9 cellular contexts compared by ENCODE assay signal in the genomic region with DNA sequence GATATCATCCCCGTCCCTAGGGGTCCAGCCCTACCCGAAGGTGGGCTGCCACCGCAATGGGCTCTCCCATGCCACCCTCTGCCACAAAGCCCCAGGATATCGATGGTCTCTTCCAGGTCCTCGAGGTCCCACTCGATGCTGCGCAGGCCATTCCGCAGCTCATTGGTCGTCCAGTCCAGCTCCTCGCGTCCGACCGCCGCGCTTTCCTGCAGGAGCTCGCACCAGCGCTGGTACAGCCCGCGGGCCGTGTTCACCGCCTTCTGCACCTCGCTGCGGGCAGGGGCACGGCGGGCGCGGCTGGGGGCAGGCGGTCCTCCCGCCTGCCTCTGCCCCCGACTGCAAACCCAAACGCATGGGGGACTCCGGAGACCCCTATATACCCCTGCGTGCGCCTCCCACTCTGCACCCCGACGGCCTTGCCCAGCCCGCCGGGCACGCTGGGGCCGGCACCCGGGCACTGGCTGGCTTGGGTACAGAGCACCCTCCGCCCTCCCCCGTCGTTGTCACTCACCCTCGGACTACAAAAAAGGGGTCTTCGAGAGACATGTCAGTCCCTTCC. TPM values are rescaled to one million over a fixed set of nuclear protein-coding genes. Genes with fewer than 3 reads are reported as not detected.
DNase-seq lines count a peak whose midpoint lies in the region; ATAC-seq, FAIRE-seq and TF ChIP-seq lines count a peak whose summit lies in the region.
"Had no signal": no experiment of that assay in that cellular context is flagged by ENCODE, and none has a peak within 500 bp of the region (broad histone marks: within the 10 kb centered on the region; RNA-seq: fewer than 3 reads in every experiment).

No MANE protein-coding gene starts in this region.

- H3K4me1 Mint-ChIP-seq in T-helper 17 cell (peaks cover 40% of the 10 kb centered on the region), naive B cell (peaks cover 32 to 55% (median 36%) of the 10 kb centered on the region in 3 donors)

- H3K27me3 ChIP-seq in endothelial cell of umbilical vein (ENCODE audit: control insufficient read depth in 2 of 2, insufficient read depth in 2 of 2, low read length in 2 of 2): no peaks in the 10 kb centered on the region

- peaks cover 8% of the 10 kb centered on the region for H3K36me3 Mint-ChIP-seq in T-helper 17 cell (ENCODE audit: low read depth)
- peaks cover 11 to 22% of the 10 kb centered on the region in 2 donors for H3K36me3 Mint-ChIP-seq in naive B cell

- H3K4me3 ChIP-seq in endothelial cell of umbilical vein (replicated peaks in 1 of 3; ENCODE audit: insufficient read depth in 1 of 3, low read depth in 1 of 3, low read length in 3 of 3): peak overlapping the region; percentile 50 to 97 (median 69)

- peak; percentile 1 for ATAC-seq in T-helper 17 cell
- peak in 1 of 2 donors; percentile 0 for ATAC-seq in naive B cell (ENCODE audit: low read depth in 2 of 2)
- no peak for ATAC-seq in GM21423 (IDR thresholded peaks at IDR 0.05; ENCODE audit: unreplicated experiment)

- peak overlapping the region; percentile 93 for H3K4me3 Mint-ChIP-seq in T-helper 17 cell
- peak overlapping the region; percentile 89 to 99 (median 98) for H3K4me3 Mint-ChIP-seq in naive B cell

- TF ChIP-seq POLR2A in endothelial cell of umbilical vein (IDR thresholded peaks at IDR 0.05; ENCODE audit: low read depth, low read length): no peak

- peaks cover under 1 to 2% of the 10 kb centered on the region in 2 experiments for H3K36me3 ChIP-seq in endothelial cell of umbilical vein (ENCODE audit: control insufficient read depth in 2 of 2, extremely low read depth in 1 of 2, insufficient read depth in 2 of 2, low read length in 2 of 2)

- no TSS peak for BruUV-seq in endothelial cell of umbilical vein (replicated peaks; lab: Mats Ljungman, UMichigan)

- H3K79me2 ChIP-seq in endothelial cell of umbilical vein (ENCODE audit: control insufficient read depth, insufficient read depth, low read length): peaks cover 37% of the 10 kb centered on the region

- no peak for TF ChIP-seq CTCF in endothelial cell of umbilical vein (IDR thresholded peaks at IDR 0.05; ENCODE audit: extremely low read depth in 1 of 2, insufficient read depth in 1 of 2, low read depth in 1 of 2, low read length in 2 of 2)

- H3K27ac Mint-ChIP-seq in T-helper 17 cell (peak overlapping the region; percentile 97), naive B cell (peak overlapping the region in 5 of 6 donors; percentile 99 to 100 (median 100))

- POLR2A ChIA-PET in endothelial cell of umbilical vein (lab: Charles Lee): interaction anchor here (0.7 to 1.3 kb wide), 3 partner anchors 32 to 358 kb away, joined by 3 to 9 read pairs (median 3); partner anchors contain the start of genes JUNB and NACC1

- no peak for FAIRE-seq in endothelial cell of umbilical vein (lab: Jason Lieb, UNC)
- FAIRE-seq: endometrium had no signal

- CTCF ChIA-PET in endothelial cell of umbilical vein (lab: Charles Lee): interaction anchor here (0.7 to 2.3 kb wide), 14 partner anchors 12 to 302 kb away, joined by 3 to 22 read pairs (median 4); partner anchors contain the start of gene NACC1

- peak overlapping the region; percentile 12 for H3K4me2 ChIP-seq in endothelial cell of umbilical vein (ENCODE audit: insufficient read depth, low read length)

- H3K9me3 ChIP-seq in T-helper 17 cell (ENCODE audit: control insufficient read depth, low read length, poor library complexity, severe bottlenecking): peaks cover 4% of the 10 kb centered on the region
- H3K9me3 ChIP-seq in endothelial cell of umbilical vein (replicated peaks; ENCODE audit: control insufficient read depth, insufficient read depth, low read length): no peaks in the 10 kb centered on the region

- peak overlapping the region; percentile 90 for H3K27ac ChIP-seq in endothelial cell of umbilical vein (ENCODE audit: insufficient read depth, low read depth, low read length)

- peak; percentile 56 for DNase-seq in NCI-H2107 treated with DMSO at 0.1 percent for 48 hours (lab: John Stamatoyannopoulos, UW; ENCODE audit: unreplicated experiment)
- no peak for DNase-seq in NCI-H2107 (lab: John Stamatoyannopoulos, UW)
- peak in 41 of 76 experiments; percentile 20 to 94 (median 48) for DNase-seq in HUDEP-2 (lab: John Stamatoyannopoulos, UW; ENCODE audit: unreplicated experiment in 76 of 76)
- DNase-seq in T-helper 17 cell: no peak
- DNase-seq in endothelial cell of umbilical vein (ENCODE audit: low read depth, low spot score): peak; percentile 61
- peak; percentile 28 for DNase-seq in naive B cell
- DNase-seq in NCI-H1048 (lab: John Stamatoyannopoulos, UW): no peak

- H3K9me1 ChIP-seq in endothelial cell of umbilical vein (replicated peaks; ENCODE audit: control insufficient read depth, extremely low read depth, insufficient read depth, low read length): no peaks in the 10 kb centered on the region

- peak overlapping the region; percentile 2 for H2AFZ ChIP-seq in endothelial cell of umbilical vein (ENCODE audit: low read depth, low read length)

- H3K9ac ChIP-seq in endothelial cell of umbilical vein (replicated peaks; ENCODE audit: extremely low read depth, insufficient read depth, low read length): peak overlapping the region; percentile 95

- H3K27me3 Mint-ChIP-seq in T-helper 17 cell (no peaks in the 10 kb centered on the region), naive B cell (peaks cover 0 to under 1% (median 0%) of the 10 kb centered on the region in 3 donors)

- peaks cover 7% of the 10 kb centered on the region for H3K4me1 ChIP-seq in endothelial cell of umbilical vein (ENCODE audit: control insufficient read depth, extremely low read depth, insufficient read depth, low read length)

- H3K9me3 Mint-ChIP-seq in naive B cell: peaks cover 0 to 6% (median 0%) of the 10 kb centered on the region in 7 donors

- dilution Hi-C loops in endothelial cell of umbilical vein (cut with MboI; ENCODE audit: extremely low pct_ligation_motif_present, low sequenced_read_pairs): no loop called here

- H4K20me1 ChIP-seq in endothelial cell of umbilical vein (replicated peaks; ENCODE audit: control insufficient read depth, extremely low read depth, insufficient read depth, low read length): no peaks in the 10 kb centered on the region

- intact Hi-C loops in endothelial cell of umbilical vein (cut with micrococcal nuclease): loop anchor here (2.0 to 5.0 kb wide), 4 partner anchors 63 to 701 kb away; no protein-coding TSS in a partner anchor

RNA-seq across cellular contexts. Expression of gene STX10, which starts 0.5 kb away (rescaled TPM):
- total RNA-seq in T-helper 17 cell: 10 to 100 TPM; 33.5 TPM
- total RNA-seq in endothelial cell of umbilical vein: 63.1 and 67.9 TPM in 2 replicates
- polyA plus RNA-seq in endothelial cell of umbilical vein: 89.6 and 91.6 TPM in 2 replicates
- 73.4 and 87.2 TPM in 2 replicates for polyA plus RNA-seq in endothelial cell of umbilical vein (2011; cell fraction: cytosol; rRNA removed)
- 114 and 131 TPM in 2 replicates for polyA plus RNA-seq in endothelial cell of umbilical vein (2011; cell fraction: nucleus; rRNA removed)
- 49.2 and 49.9 TPM in 2 replicates for polyA plus RNA-seq in endothelial cell of umbilical vein (2012)
- 48.5 and 105 TPM in 2 replicates for polyA minus RNA-seq in endothelial cell of umbilical vein
- 46.1 TPM for polyA minus RNA-seq in endothelial cell of umbilical vein (2011; cell fraction: cytosol; rRNA and poly(A)+ RNA removed)
- polyA minus RNA-seq in endothelial cell of umbilical vein (2011; cell fraction: nucleus; rRNA and poly(A)+ RNA removed): 14.1 and 22.6 TPM in 2 replicates
- polyA plus RNA-seq in naive B cell (ENCODE audit: low read depth in 6 of 6): 10 to 100 TPM; 48.2 to 84.3 (median 60.0) TPM

RNA-seq across cellular contexts. Expression of gene IER2, which starts 0.5 kb away (rescaled TPM):
- total RNA-seq in T-helper 17 cell: 100 to 1,000 TPM; 376 to 523 TPM
- 81.6 and 97.0 TPM in 2 replicates for total RNA-seq in endothelial cell of umbilical vein
- 55.2 and 60.6 TPM in 2 replicates for polyA plus RNA-seq in endothelial cell of umbilical vein
- polyA plus RNA-seq in endothelial cell of umbilical vein (2011; cell fraction: cytosol; rRNA removed): 36.0 and 59.9 TPM in 2 replicates
- polyA plus RNA-seq in endothelial cell of umbilical vein (2011; cell fraction: nucleus; rRNA removed): 82.2 and 90.1 TPM in 2 replicates
- polyA plus RNA-seq in endothelial cell of umbilical vein (2012): 45.4 and 53.7 TPM in 2 replicates
- 12.2 and 13.6 TPM in 2 replicates for polyA minus RNA-seq in endothelial cell of umbilical vein
- polyA minus RNA-seq in endothelial cell of umbilical vein (2011; cell fraction: cytosol; rRNA and poly(A)+ RNA removed): 37.5 TPM
- polyA minus RNA-seq in endothelial cell of umbilical vein (2011; cell fraction: nucleus; rRNA and poly(A)+ RNA removed): 15.8 and 48.0 TPM in 2 replicates
- 1,000 to 10,000 TPM in 2 of 6 donors, 100 to 1,000 TPM in 4; 351 to 1,131 (median 562) TPM for polyA plus RNA-seq in naive B cell (ENCODE audit: low read depth in 6 of 6)

RNA-seq across cellular contexts. Expression of gene NACC1, which starts 31.6 kb away (rescaled TPM):
- 10 to 100 TPM; 23.1 to 26.4 TPM for total RNA-seq in T-helper 17 cell
- total RNA-seq in endothelial cell of umbilical vein: 95.4 and 97.6 TPM in 2 replicates
- 120 and 198 TPM in 2 replicates for polyA plus RNA-seq in endothelial cell of umbilical vein
- 80.0 and 100 TPM in 2 replicates for polyA plus RNA-seq in endothelial cell of umbilical vein (2011; cell fraction: cytosol; rRNA removed)
- 54.7 and 78.0 TPM in 2 replicates for polyA plus RNA-seq in endothelial cell of umbilical vein (2011; cell fraction: nucleus; rRNA removed)
- 38.9 and 59.8 TPM in 2 replicates for polyA plus RNA-seq in endothelial cell of umbilical vein (2012)
- 80.5 and 91.7 TPM in 2 replicates for polyA minus RNA-seq in endothelial cell of umbilical vein
- polyA minus RNA-seq in endothelial cell of umbilical vein (2011; cell fraction: cytosol; rRNA and poly(A)+ RNA removed): 98.0 TPM
- 19.5 and 40.5 TPM in 2 replicates for polyA minus RNA-seq in endothelial cell of umbilical vein (2011; cell fraction: nucleus; rRNA and poly(A)+ RNA removed)
- polyA plus RNA-seq in naive B cell (ENCODE audit: low read depth in 6 of 6): 1 to 10 TPM in 2 of 6 donors, under 1 TPM in 4; 0.47 to 1.4 (median 0.67) TPM

RNA-seq across cellular contexts. Expression of gene TRMT1, which starts 33.2 kb away (rescaled TPM):
- total RNA-seq in T-helper 17 cell: 10 to 100 TPM; 60.3 to 72.3 TPM
- total RNA-seq in endothelial cell of umbilical vein: 42.2 and 53.0 TPM in 2 replicates
- polyA plus RNA-seq in endothelial cell of umbilical vein: 46.3 and 60.5 TPM in 2 replicates
- 25.5 and 32.2 TPM in 2 replicates for polyA plus RNA-seq in endothelial cell of umbilical vein (2011; cell fraction: cytosol; rRNA removed)
- polyA plus RNA-seq in endothelial cell of umbilical vein (2011; cell fraction: nucleus; rRNA removed): 235 and 243 TPM in 2 replicates
- 39.6 and 42.8 TPM in 2 replicates for polyA plus RNA-seq in endothelial cell of umbilical vein (2012)
- polyA minus RNA-seq in endothelial cell of umbilical vein: 26.5 and 37.9 TPM in 2 replicates
- polyA minus RNA-seq in endothelial cell of umbilical vein (2011; cell fraction: cytosol; rRNA and poly(A)+ RNA removed): 37.0 TPM
- 27.6 and 47.5 TPM in 2 replicates for polyA minus RNA-seq in endothelial cell of umbilical vein (2011; cell fraction: nucleus; rRNA and poly(A)+ RNA removed)
- 10 to 100 TPM; 20.2 to 36.3 (median 24.1) TPM for polyA plus RNA-seq in naive B cell (ENCODE audit: low read depth in 6 of 6)

RNA-seq across cellular contexts. Expression of gene LYL1, which starts 47.0 kb away (rescaled TPM):
- total RNA-seq in T-helper 17 cell (10 to 100 TPM in 1 of 2 donors, 1 to 10 TPM in 1; 6.9 to 17.9 TPM), endothelial cell of umbilical vein (74.4 and 91.5 TPM in 2 replicates)
- polyA plus RNA-seq in endothelial cell of umbilical vein (87.3 and 141 TPM in 2 replicates), naive B cell (ENCODE audit: low read depth in 6 of 6) (10 to 100 TPM; 39.9 to 88.3 (median 50.8) TPM)
- 40.8 and 60.9 TPM in 2 replicates for polyA plus RNA-seq in endothelial cell of umbilical vein (2011; cell fraction: cytosol; rRNA removed)
- polyA plus RNA-seq in endothelial cell of umbilical vein (2011; cell fraction: nucleus; rRNA removed): 42.5 and 44.4 TPM in 2 replicates
- 47.3 and 75.1 TPM in 2 replicates for polyA plus RNA-seq in endothelial cell of umbilical vein (2012)
- 16.2 and 18.2 TPM in 2 replicates for polyA minus RNA-seq in endothelial cell of umbilical vein
- polyA minus RNA-seq in endothelial cell of umbilical vein (2011; cell fraction: cytosol; rRNA and poly(A)+ RNA removed): not detected
- 9.0 and 18.8 TPM in 2 replicates for polyA minus RNA-seq in endothelial cell of umbilical vein (2011; cell fraction: nucleus; rRNA and poly(A)+ RNA removed)

Comparison
In these comparisons a context has a peak if more than half of its experiments do, and no peak if none do; other contexts are left out.
1. DNase-seq: peak in NCI-H2107 treated with DMSO at 0.1 percent for 48 hours (single experiment), HUDEP-2 (41 of 76), endothelial cell of umbilical vein (single experiment) and naive B cell (single experiment); none in NCI-H2107 (single experiment), T-helper 17 cell (0 of 3) and NCI-H1048 (single experiment).